In genomic region chr13:100302391-100302790, GRCh38 we compare ENCODE assay signal across 21 cellular contexts.
"Had no signal": no experiment of that assay in that cellular context is flagged by ENCODE, and none has a peak within 500 bp of the region (broad histone marks: within the 10 kb centered on the region; RNA-seq: fewer than 3 reads in every experiment).

No MANE protein-coding gene starts in this region.

- H3K36me3 ChIP-seq: colonic mucosa, left lung, lower lobe of right lung, prostate gland, thoracic aorta, transverse colon had no signal

- H3K9me3 ChIP-seq: colonic mucosa, heart right ventricle, left lung, lower lobe of right lung, prostate gland, thoracic aorta, transverse colon had no signal

- ATAC-seq: heart right ventricle; left lung; lower lobe of right lung; natural killer cell; sciatic nerve; stimulated activated naive B cell treated with anti-CD40 and anti-IgM and Interleukin-4, amounts not matched to agents 10 μg/mL and 1 μg/mL and 100 μg/mL, for 72 hours; stimulated activated naive CD8-positive, alpha-beta T cell treated with anti-CD3 and anti-CD28 coated beads, Interleukin-15, amount 100 ng/mL, for 72 hours had no signal

- H3K4me3 ChIP-seq: colonic mucosa, heart right ventricle, left lung, lower lobe of right lung, prostate gland, thoracic aorta, transverse colon had no signal

- H3K27ac ChIP-seq: colonic mucosa, heart right ventricle, left lung, lower lobe of right lung, parathyroid adenoma, prostate gland, thoracic aorta, transverse colon had no signal

- DNase-seq: cerebellar nuclear complex; colonic mucosa; dermis blood vessel endothelial cell; erythroblast; heart right ventricle; hypothalamus; left lung; lower lobe of right lung; natural killer cell; nucleus accumbens; stimulated activated CD4-positive, alpha-beta T cell treated with anti-CD3 and anti-CD28 coated beads, Interleukin-2, amount 100 ng/mL, for 24 hours; stimulated activated CD4-positive, alpha-beta T cell treated with anti-CD3 and anti-CD28 coated beads, Interleukin-4, amount 100 ng/mL, for 4 hours; stimulated activated naive B cell treated with anti-CD40 and anti-IgM and Interleukin-4, amounts not matched to agents 10 μg/mL and 1 μg/mL and 100 μg/mL, for 72 hours; stimulated activated naive CD8-positive, alpha-beta T cell treated with anti-CD3 and anti-CD28 coated beads, Interleukin-15, amount 100 ng/mL, for 72 hours; transverse colon had no signal

- H3K4me1 ChIP-seq: colonic mucosa, left lung, lower lobe of right lung, parathyroid adenoma, prostate gland, transverse colon had no signal

- H3K27me3 ChIP-seq: colonic mucosa, heart right ventricle, left lung, transverse colon had no signal

- FAIRE-seq: endothelial cell of umbilical vein, keratinocyte had no signal
